In the genomic region with DNA sequence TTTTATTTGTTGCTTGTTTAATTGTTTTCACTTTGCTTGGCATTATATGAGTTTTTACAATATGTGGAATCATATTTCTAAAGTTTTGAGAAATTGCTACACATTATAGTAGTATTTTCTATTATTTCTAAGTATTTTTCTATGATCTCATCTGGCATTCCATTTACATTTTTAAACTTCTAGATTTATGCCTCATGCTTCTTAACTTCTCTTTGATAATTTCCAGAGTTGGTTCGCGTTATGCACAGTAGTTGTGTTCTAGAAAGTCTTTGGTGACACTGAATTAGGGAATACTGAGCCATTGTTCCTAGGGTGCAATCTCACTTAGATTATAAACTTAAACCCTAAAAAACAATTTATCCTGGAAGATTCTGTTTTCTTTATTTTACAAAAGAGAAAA, we compare ENCODE assay signal across 16 cellular contexts.
A peak's percentile ranks its signal among the peaks of the same experiment; 100 is the strongest.
DNase-seq lines count a peak whose midpoint lies in the region; ATAC-seq and TF ChIP-seq lines count a peak whose summit lies in the region.
"Had no signal": no experiment of that assay in that cellular context is flagged by ENCODE, and none has a peak within 500 bp of the region (broad histone marks: within the 10 kb centered on the region; RNA-seq: fewer than 3 reads in every experiment).

No MANE protein-coding gene starts in this region.

- H3K4me1 ChIP-seq in mesenchymal stem cell (ENCODE audit: control insufficient read depth, insufficient read depth, low read depth, low read length) (no peaks in the 10 kb centered on the region), skeletal muscle satellite cell (ENCODE audit: control insufficient read depth, insufficient read depth, low read length) (peaks cover 11% of the 10 kb centered on the region)
- no peaks in the 10 kb centered on the region for H3K4me1 ChIP-seq in CD8-positive, alpha-beta T cell (ENCODE audit: insufficient read depth, low read length)
- H3K4me1 ChIP-seq: BLaER1 treated with 17β-estradiol and CSF1 and Interleukin-3, amounts not matched to agents 10 nM and 100 nM had no signal

- no peak overlapping the region for H3K23ac ChIP-seq in mesenchymal stem cell (ENCODE audit: low read length in 2 of 2)

- no peak for TF ChIP-seq CTCF in CD8-positive, alpha-beta T cell (IDR thresholded peaks at IDR 0.05)

- H4K8ac ChIP-seq in mesenchymal stem cell (ENCODE audit: low read length): no peak overlapping the region

- H3K27me3 ChIP-seq in mesenchymal stem cell (ENCODE audit: control insufficient read depth in 1 of 2, insufficient read depth in 1 of 2, low read length in 2 of 2): no peaks in the 10 kb centered on the region
- no peaks in the 10 kb centered on the region for H3K27me3 ChIP-seq in skeletal muscle satellite cell (ENCODE audit: control insufficient read depth, insufficient read depth, low read length)
- no peaks in the 10 kb centered on the region for H3K27me3 ChIP-seq in CD8-positive, alpha-beta T cell (ENCODE audit: insufficient read depth, low read length)
- H3K27me3 ChIP-seq: BLaER1 treated with 17β-estradiol and CSF1 and Interleukin-3, amounts not matched to agents 10 nM and 100 nM had no signal

- H3K36me3 Mint-ChIP-seq in CD8-positive, alpha-beta T cell: no peaks in the 10 kb centered on the region
- H3K36me3 Mint-ChIP-seq: CD4-positive, CD25-positive, alpha-beta regulatory T cell had no signal

- H2BK12ac ChIP-seq in mesenchymal stem cell (ENCODE audit: low read length in 2 of 2): no peak overlapping the region

- no peak overlapping the region for H2BK5ac ChIP-seq in mesenchymal stem cell (ENCODE audit: low read depth, low read length, poor library complexity, severe bottlenecking)

- H3K9me3 ChIP-seq in mesenchymal stem cell (ENCODE audit: control insufficient read depth, low read length): no peaks in the 10 kb centered on the region
- no peaks in the 10 kb centered on the region for H3K9me3 ChIP-seq in skeletal muscle satellite cell (replicated peaks; ENCODE audit: low read length)
- no peaks in the 10 kb centered on the region for H3K9me3 ChIP-seq in CD8-positive, alpha-beta T cell (ENCODE audit: low read length)
- H3K9me3 ChIP-seq: BLaER1 treated with 17β-estradiol and CSF1 and Interleukin-3, amounts not matched to agents 10 nM and 100 nM had no signal

- POLR2A ChIA-PET in CD8-positive, alpha-beta T cell (lab: Charles Lee): no interaction called here

- intact Hi-C loops in CD8-positive, alpha-beta T cell (cut with DNase I, micrococcal nuclease): no loop called here

- no peak overlapping the region for H3K4me3 Mint-ChIP-seq in CD8-positive, alpha-beta T cell
- H3K4me3 Mint-ChIP-seq: CD4-positive, CD25-positive, alpha-beta regulatory T cell; H9 had no signal

- H3K18ac ChIP-seq in mesenchymal stem cell (ENCODE audit: low read depth in 1 of 2, low read length in 2 of 2): no peak overlapping the region

- no peak overlapping the region for H2BK120ac ChIP-seq in mesenchymal stem cell (ENCODE audit: low read depth, low read length)

- ATAC-seq in SK-N-SH treated with all-trans-retinoic acid at 6 μM for 48 hours: peak; percentile 64
- no peak for ATAC-seq in CD8-positive, alpha-beta T cell
- ATAC-seq: HepG2 had no signal

- CTCF ChIA-PET in CD8-positive, alpha-beta T cell (lab: Charles Lee): no interaction called here

- no peak overlapping the region for H4K91ac ChIP-seq in mesenchymal stem cell (ENCODE audit: low read length)

- H2AK5ac ChIP-seq in mesenchymal stem cell (ENCODE audit: low read length, severe bottlenecking): no peak overlapping the region

- no peak overlapping the region for H2AFZ ChIP-seq in mesenchymal stem cell (ENCODE audit: low read depth, low read length)

- H3K36me3 ChIP-seq in mesenchymal stem cell (ENCODE audit: control insufficient read depth in 1 of 2, insufficient read depth in 2 of 2, low read depth in 1 of 2, low read length in 2 of 2) (no peaks in the 10 kb centered on the region), skeletal muscle satellite cell (ENCODE audit: insufficient read depth, low read length) (no peaks in the 10 kb centered on the region)
- H3K36me3 ChIP-seq in CD8-positive, alpha-beta T cell (ENCODE audit: insufficient read depth, low read length): no peaks in the 10 kb centered on the region
- H3K36me3 ChIP-seq: BLaER1 treated with 17β-estradiol and CSF1 and Interleukin-3, amounts not matched to agents 10 nM and 100 nM had no signal

- H3K4me1 Mint-ChIP-seq in CD8-positive, alpha-beta T cell (ENCODE audit: low read depth): no peaks in the 10 kb centered on the region
- H3K4me1 Mint-ChIP-seq: CD4-positive, CD25-positive, alpha-beta regulatory T cell had no signal

- H3K27me3 Mint-ChIP-seq in CD8-positive, alpha-beta T cell (ENCODE audit: low read depth): no peaks in the 10 kb centered on the region
- H3K27me3 Mint-ChIP-seq: CD4-positive, CD25-positive, alpha-beta regulatory T cell had no signal

- H2BK15ac ChIP-seq in mesenchymal stem cell (ENCODE audit: low read depth, poor library complexity, severe bottlenecking): no peak overlapping the region

- H3K4me2 ChIP-seq in mesenchymal stem cell (ENCODE audit: low read length, poor library complexity, severe bottlenecking) (no peak overlapping the region), skeletal muscle satellite cell (ENCODE audit: low read length) (peak overlapping the region; percentile 73)
- H3K4me2 ChIP-seq: BLaER1 treated with 17β-estradiol and CSF1 and Interleukin-3, amounts not matched to agents 10 nM and 100 nM had no signal

- DNase-seq in GM03348 (ENCODE audit: low spot score): peak; percentile 5
- no peak for DNase-seq in mesenchymal stem cell
- DNase-seq in KBM-7: no peak
- no peak for DNase-seq in HT-29 (ENCODE audit: low spot score)
- DNase-seq in CD8-positive, alpha-beta T cell: no peak
- DNase-seq: 8988T; ACHN; Calu3; CD4-positive, CD25-positive, alpha-beta regulatory T cell; DMS79; GOT3; H9 had no signal

- peak overlapping the region; percentile 76 for H3K9ac ChIP-seq in mesenchymal stem cell (ENCODE audit: low read length)
- no peak overlapping the region for H3K9ac ChIP-seq in skeletal muscle satellite cell (ENCODE audit: low read depth, low read length)
- H3K9ac ChIP-seq: BLaER1 treated with 17β-estradiol and CSF1 and Interleukin-3, amounts not matched to agents 10 nM and 100 nM had no signal

- no peak overlapping the region for H3K27ac Mint-ChIP-seq in CD8-positive, alpha-beta T cell
- H3K27ac Mint-ChIP-seq: CD4-positive, CD25-positive, alpha-beta regulatory T cell had no signal

- no peaks in the 10 kb centered on the region for H3K79me1 ChIP-seq in mesenchymal stem cell (replicated peaks; ENCODE audit: low read length, poor library complexity, severe bottlenecking)

- H3K27ac ChIP-seq in mesenchymal stem cell (ENCODE audit: low read length, poor library complexity, severe bottlenecking): no peak overlapping the region
- H3K27ac ChIP-seq in CD8-positive, alpha-beta T cell (ENCODE audit: low read depth, low read length): no peak overlapping the region
- H3K27ac ChIP-seq: BLaER1 treated with 17β-estradiol and CSF1 and Interleukin-3, amounts not matched to agents 10 nM and 100 nM had no signal

- H3K4me3 ChIP-seq in mesenchymal stem cell (ENCODE audit: insufficient read depth in 1 of 2, low read depth in 1 of 2, low read length in 2 of 2) (peak overlapping the region in 1 of 2 experiments; percentile 64), skeletal muscle satellite cell (ENCODE audit: low read length) (no peak overlapping the region)
- no peak overlapping the region for H3K4me3 ChIP-seq in CD8-positive, alpha-beta T cell (ENCODE audit: low read depth, low read length)
- H3K4me3 ChIP-seq: BLaER1 treated with 17β-estradiol and CSF1 and Interleukin-3, amounts not matched to agents 10 nM and 100 nM had no signal

- H3K4ac ChIP-seq in mesenchymal stem cell (ENCODE audit: low read depth in 1 of 2, low read length in 2 of 2): no peak overlapping the region

- 100% methylated on average over 2 of the region's 2 CpGs for WGBS in mesenchymal stem cell

- no peak overlapping the region for H3K14ac ChIP-seq in mesenchymal stem cell (ENCODE audit: low read length in 2 of 2)

- in situ Hi-C loops in KBM-7 (cut with MboI; ENCODE audit: low pct_unique_long_range_greater_than_20kb, low sequenced_read_pairs): no loop called here

- H3K9me3 Mint-ChIP-seq in CD8-positive, alpha-beta T cell: no peaks in the 10 kb centered on the region
- H3K9me3 Mint-ChIP-seq: H9 had no signal

TF ChIP-seq in SK-N-SH treated with all-trans-retinoic acid at 6 μM for 48 hours, 23 proteins besides CTCF, POLR2A, EP300 and RAD21 (continues in another document):
- peak; percentile 73 for TF ChIP-seq ISL1 (CRISPR knock-in tag; IDR thresholded peaks at IDR 0.05)
- 0 out of 2 replicates have a peak, but pooled peaks have one; percentile 27 for TF ChIP-seq CREB5 (CRISPR knock-in tag; IDR thresholded peaks at IDR 0.05; ENCODE audit: low read depth)
